8 cellular contexts compared by ENCODE assay signal in genomic region chr10:62433181-62433692, GRCh38. TPM values are rescaled to one million over a fixed set of nuclear protein-coding genes. Genes with fewer than 3 reads are reported as not detected.
DNase-seq lines count a peak whose midpoint lies in the region; ATAC-seq, FAIRE-seq and TF ChIP-seq lines count a peak whose summit lies in the region.

No MANE protein-coding gene starts in this region.

- no peaks in the 10 kb centered on the region for H3K4me1 ChIP-seq in testis

- peak overlapping the region in 1 of 2 donors; percentile 33 for H3K27ac ChIP-seq in testis

- no peak overlapping the region for H3K4me3 Mint-ChIP-seq in immature natural killer cell

- peak overlapping the region in 1 of 6 donors; percentile 54 for H3K27ac Mint-ChIP-seq in immature natural killer cell

- H3K27me3 ChIP-seq in testis = no peaks in the 10 kb centered on the region

- no peaks in the 10 kb centered on the region for H3K9me3 ChIP-seq in testis

- DNase-seq in RCC 7860 (ENCODE audit: low spot score) (peak; percentile 98), astrocyte of the hippocampus (ENCODE audit: low read depth, low spot score) (peak; percentile 93), mucosa of gallbladder (ENCODE audit: low spot score) (peak; percentile 14), testis (peak; percentile 38), immature natural killer cell (no peak)
- no peak for DNase-seq in effector CD8-positive, alpha-beta T cell (lab: John Stamatoyannopoulos, UW)

- H3K4me1 Mint-ChIP-seq in immature natural killer cell = peaks cover 2 to 4% of the 10 kb centered on the region in 2 donors

- no peaks in the 10 kb centered on the region for H3K36me3 ChIP-seq in testis (ENCODE audit: low read depth, missing control alignments)

- intact Hi-C loops in testis (cut with DNase I; ENCODE audit: low total_unique reads) = no loop called here

- H3K27me3 Mint-ChIP-seq in immature natural killer cell (ENCODE audit: low read depth in 3 of 3) = peaks cover 0 to 3% (median 2%) of the 10 kb centered on the region in 3 donors

- ATAC-seq in GM18868 (IDR thresholded peaks at IDR 0.05; ENCODE audit: unreplicated experiment) (peak; percentile 98), HG02885 (IDR thresholded peaks at IDR 0.05; ENCODE audit: poor library complexity, unreplicated experiment) (peak; percentile 89)

- H3K36me3 Mint-ChIP-seq in immature natural killer cell = peaks cover 2 to 3% (median 3%) of the 10 kb centered on the region in 3 donors

- H3K9me3 Mint-ChIP-seq in immature natural killer cell = peaks cover 0 to 2% (median 0%) of the 10 kb centered on the region in 6 donors

- no peak overlapping the region for H3K4me3 ChIP-seq in testis

- no peak for TF ChIP-seq POLR2A in testis (IDR thresholded peaks at IDR 0.05)

- WGBS in testis, 2 donors = 52 to 66% methylated on average over 5 of the region's 5 CpGs

- FAIRE-seq in RCC 7860 (lab: Jason Lieb, UNC) = peak; percentile 100

- no peak for TF ChIP-seq CTCF in testis (IDR thresholded peaks at IDR 0.05)

RNA-seq across cellular contexts. Expression of gene ZNF365, which starts 59.1 kb away (rescaled TPM):
- total RNA-seq in mucosa of gallbladder = 0.40 TPM
- 1 to 10 TPM; 1.2 to 2.8 TPM for total RNA-seq in testis
- polyA plus RNA-seq in testis (ENCODE audit: insufficient read depth, low read depth, low replicate concordance) = 1.0 TPM
- 1 to 10 TPM; 4.2 to 9.8 (median 5.4) TPM for polyA plus RNA-seq in immature natural killer cell

Comparison
In these comparisons a context has a peak if more than half of its experiments do, and no peak if none do; other contexts are left out.
1. DNase-seq: peak in RCC 7860 (single experiment), astrocyte of the hippocampus (single experiment), mucosa of gallbladder (single experiment) and testis (single experiment); none in immature natural killer cell (0 of 3) and effector CD8-positive, alpha-beta T cell (single experiment).